Comparison of ENCODE assay signal across 15 cellular contexts in genomic region chr2:199495147-199495546, GRCh38.
DNase-seq lines count a peak whose midpoint lies in the region; ATAC-seq lines count a peak whose summit lies in the region.
"Had no signal": no experiment of that assay in that cellular context is flagged by ENCODE, and none has a peak within 500 bp of the region (broad histone marks: within the 10 kb centered on the region; RNA-seq: fewer than 3 reads in every experiment).

No MANE protein-coding gene starts in this region.

- DNase-seq in ELR (ENCODE audit: low read depth), result peak; percentile 45
- peak; percentile 19 for DNase-seq in LoVo (ENCODE audit: low spot score)
- DNase-seq in T1000 (lab: John Stamatoyannopoulos, UW), result peak; percentile 42
- peak; percentile 17 for DNase-seq in kidney tubule cell (ENCODE audit: low spot score)
- no peak for DNase-seq in posterior cingulate gyrus
- no peak for DNase-seq in HCEC 1CT
- DNase-seq: BE2C; CD4-positive, alpha-beta memory T cell; KG1; NCI-H1436; NCI-H2029 treated with DMSO at 0.1 percent for 48 hours; NCI-H524; SIG-M5 had no signal

- intact Hi-C loops in posterior cingulate gyrus (cut with DNase I), result no loop called here

- no peak for ATAC-seq in HG02610 (IDR thresholded peaks at IDR 0.05; ENCODE audit: unreplicated experiment)
- ATAC-seq: Panc1 had no signal

Comparison
In these comparisons a context has a peak if more than half of its experiments do, and no peak if none do; other contexts are left out.
1. DNase-seq: peak in ELR (single experiment), LoVo (single experiment), T1000 (single experiment) and kidney tubule cell (single experiment); none in posterior cingulate gyrus (0 of 10) and HCEC 1CT (single experiment).